Comparison of ENCODE assay signal across 25 cellular contexts in genomic region chr9:113281356-113281755, GRCh38. TPM values are rescaled to one million over a fixed set of nuclear protein-coding genes. Genes with fewer than 3 reads are reported as not detected.
"Had no signal": no experiment of that assay in that cellular context is flagged by ENCODE, and none has a peak within 500 bp of the region (broad histone marks: within the 10 kb centered on the region; RNA-seq: fewer than 3 reads in every experiment).

No MANE protein-coding gene starts in this region.

- H3K27ac Mint-ChIP-seq: T-helper 1 cell treated with Interleukin-12 subunit alpha and Interleukin-12 subunit beta and Interleukin-4 antibody, amounts not matched to agents 30 μg/mL and 1 μg/mL, for 36 hours had no signal

- H3K27me3 ChIP-seq: heart left ventricle, sigmoid colon, thyroid gland, upper lobe of right lung had no signal

- H3K9me3 Mint-ChIP-seq: activated naive CD4-positive, alpha-beta T cell treated with anti-CD3 and anti-CD28 coated beads, Interleukin-2, amount 50 U/mL, for 72 hours; neural crest cell; T-helper 1 cell treated with Interleukin-12 subunit alpha and Interleukin-12 subunit beta and Interleukin-4 antibody, amounts not matched to agents 30 μg/mL and 1 μg/mL, for 36 hours had no signal

- H3K9me3 ChIP-seq: heart left ventricle, sigmoid colon, thyroid gland, upper lobe of right lung had no signal

- H3K4me3 Mint-ChIP-seq: neural crest cell; T-helper 1 cell treated with Interleukin-12 subunit alpha and Interleukin-12 subunit beta and Interleukin-4 antibody, amounts not matched to agents 30 μg/mL and 1 μg/mL, for 36 hours had no signal

- H3K27ac ChIP-seq: epithelial cell of prostate, heart left ventricle, sigmoid colon, thyroid gland, upper lobe of right lung had no signal

- ATAC-seq: activated naive CD4-positive, alpha-beta T cell treated with anti-CD3 and anti-CD28 coated beads, Interleukin-2, amount 50 U/mL, for 72 hours; heart left ventricle; left ventricle myocardium superior; upper lobe of right lung had no signal

- H3K4me2 ChIP-seq: smooth muscle cell had no signal

- H3K4me3 ChIP-seq: heart left ventricle, sigmoid colon, smooth muscle cell, thyroid gland, upper lobe of right lung had no signal

- FAIRE-seq: islet of Langerhans had no signal

- DNase-seq: activated CD4-positive, CD25-positive, alpha-beta regulatory T cell treated with anti-CD3 and anti-CD28 coated beads, Interleukin-2, amount 50 U/mL, for 72 hours; activated gamma-delta T cell; amniotic stem cell; cortex of kidney; heart left ventricle; left ventricle myocardium superior; mesenchymal stem cell; retina; sigmoid colon; stimulated activated CD4-positive, alpha-beta T cell treated with anti-CD3 and anti-CD28 coated beads, Interleukin-15, amount 100 ng/mL, for 24 hours; stimulated activated CD8-positive, alpha-beta memory T cell treated with anti-CD3 and anti-CD28 coated beads, Interleukin-4, amount 100 ng/mL, for 48 hours; stimulated activated naive CD4-positive, alpha-beta T cell treated with Interleukin-2 at 50 U/mL for 16 hours; substantia nigra; thyroid gland; upper lobe of right lung had no signal

RNA-seq across cellular contexts. Expression of gene RNF183, which starts 21.8 kb away (rescaled TPM):
- total RNA-seq: cerebellum, fibroblast of villous mesenchyme, heart left ventricle, left ventricle myocardium superior, mononuclear cell, neural crest cell, posterior vena cava, sigmoid colon, thyroid gland, upper lobe of right lung had no signal
